22 cellular contexts compared by ENCODE assay signal in the genomic region with DNA sequence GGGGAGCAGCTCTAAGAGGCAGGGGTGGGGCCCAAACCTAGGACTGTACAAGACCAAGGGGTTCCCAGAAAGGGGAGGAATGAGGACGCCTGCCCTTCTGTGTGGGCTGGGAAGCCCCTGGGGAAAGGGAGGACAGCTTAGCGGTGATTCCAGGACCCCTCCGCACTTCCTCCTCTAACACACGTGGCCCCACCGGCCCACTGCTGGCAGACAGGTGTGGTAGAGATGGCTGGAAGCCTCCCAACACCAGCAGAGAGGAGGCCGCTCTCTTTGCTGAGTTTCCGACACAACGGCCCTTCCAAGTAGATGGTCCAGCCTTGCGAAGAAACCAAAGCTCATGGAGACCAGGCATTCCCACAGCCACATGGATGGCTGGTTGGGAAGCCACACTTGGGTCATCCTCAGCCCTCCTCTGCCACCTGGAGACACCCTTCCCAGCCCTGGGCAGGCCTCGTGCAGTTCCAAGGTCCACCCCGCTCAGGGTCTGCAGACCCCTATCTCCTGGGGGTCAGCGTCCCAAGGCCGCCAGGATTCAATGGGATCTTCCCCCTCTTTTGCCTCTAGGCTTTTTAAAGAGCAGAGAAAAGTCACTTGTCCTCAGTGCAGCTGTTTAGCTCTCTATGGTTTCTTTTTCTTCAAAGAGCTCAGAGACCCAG. TPM values are rescaled to one million over a fixed set of nuclear protein-coding genes. Genes with fewer than 3 reads are reported as not detected.
A peak's percentile ranks its signal among the peaks of the same experiment; 100 is the strongest.
DNase-seq lines count a peak whose midpoint lies in the region; ATAC-seq, FAIRE-seq and TF ChIP-seq lines count a peak whose summit lies in the region.
"Had no signal": no experiment of that assay in that cellular context is flagged by ENCODE, and none has a peak within 500 bp of the region (broad histone marks: within the 10 kb centered on the region; RNA-seq: fewer than 3 reads in every experiment).

No MANE protein-coding gene starts in this region.

- H3K79me2 ChIP-seq in GM23338 (replicated peaks; ENCODE audit: insufficient read depth) (peaks cover 13% of the 10 kb centered on the region), H1 (ENCODE audit: control insufficient read depth in 1 of 2, insufficient read depth in 2 of 2, low read length in 2 of 2) (peaks cover 0 to 12% of the 10 kb centered on the region in 2 experiments; a peak in 2 of 4 replicates)

- no peak overlapping the region for H2AK5ac ChIP-seq in H1 (ENCODE audit: low read depth, low read length)

- CTCF ChIA-PET in H1 (lab: Charles Lee; ENCODE audit: partially characterized antibody): interaction anchor here (0.7 to 2.5 kb wide), 8 partner anchors 9 to 304 kb away, joined by 3 to 9 read pairs (median 4); no protein-coding TSS in a partner anchor
- CTCF ChIA-PET in naive thymus-derived CD4-positive, alpha-beta T cell (lab: Charles Lee): no interaction called here

- ATAC-seq in GM23338: no peak
- no peak for ATAC-seq in HG02759 (IDR thresholded peaks at IDR 0.05; ENCODE audit: unreplicated experiment)
- ATAC-seq in naive thymus-derived CD4-positive, alpha-beta T cell: no peak
- ATAC-seq: A549, GM12878, Panc1 had no signal

- H3K27me3 ChIP-seq in BLaER1 (no peaks in the 10 kb centered on the region), GM23338 (ENCODE audit: insufficient read depth) (no peaks in the 10 kb centered on the region), H1 (replicated peaks in 1 of 4; ENCODE audit: control insufficient read depth in 3 of 4, extremely low read depth in 1 of 4, insufficient read depth in 3 of 4, low read length in 3 of 4) (no peaks in the 10 kb centered on the region)
- H3K27me3 ChIP-seq in naive thymus-derived CD4-positive, alpha-beta T cell (ENCODE audit: control insufficient read depth in 2 of 2, insufficient read depth in 2 of 2, low read length in 2 of 2): no peaks in the 10 kb centered on the region
- H3K27me3 ChIP-seq: BE2C had no signal

- H4K20me1 ChIP-seq in BLaER1 (no peaks in the 10 kb centered on the region), GM23338 (replicated peaks; ENCODE audit: insufficient read depth) (no peaks in the 10 kb centered on the region), H1 (replicated peaks in 1 of 2; ENCODE audit: control insufficient read depth in 1 of 2, insufficient read depth in 2 of 2, low read length in 2 of 2) (peaks cover 7 to 17% of the 10 kb centered on the region in 2 experiments)

- peaks cover 100% of the 10 kb centered on the region for H3K4me1 ChIP-seq in BLaER1
- H3K4me1 ChIP-seq in GM23338 (ENCODE audit: insufficient read depth): no peaks in the 10 kb centered on the region
- peaks cover 0 to 7% (median 3%) of the 10 kb centered on the region in 4 experiments; a peak in 3 of 7 replicates for H3K4me1 ChIP-seq in H1 (replicated peaks in 1 of 4; ENCODE audit: control insufficient read depth in 3 of 4, insufficient read depth in 4 of 4, low read length in 3 of 4)
- no peaks in the 10 kb centered on the region for H3K4me1 ChIP-seq in naive thymus-derived CD4-positive, alpha-beta T cell (ENCODE audit: control insufficient read depth in 2 of 2, insufficient read depth in 2 of 2, low read length in 2 of 2)
- H3K4me1 ChIP-seq: A549 had no signal

- H3K9me2 ChIP-seq in GM23338 (ENCODE audit: insufficient read depth): no peaks in the 10 kb centered on the region

- WGBS in H1 (ENCODE audit: extremely low coverage in 1 of 2, insufficient coverage in 1 of 2, insufficient read length in 1 of 2, insufficient replicate concordance in 2 of 2, low coverage in 1 of 2, low lambda C conversion rate in 2 of 2, missing lambda C conversion rate in 1 of 2), 2 experiments: 89% methylated on average over 13 of the region's 13 CpGs; no CpG with 5 or more reads in 1 of the 2 experiments

- no peak overlapping the region for H4K5ac ChIP-seq in H1 (ENCODE audit: insufficient read length, low read depth, low read length)

- H3K36me3 ChIP-seq in BLaER1 (peaks cover 80% of the 10 kb centered on the region), GM23338 (ENCODE audit: insufficient read depth) (peaks cover 3% of the 10 kb centered on the region; the same call in 1 of the 2 replicates), H1 (ENCODE audit: control insufficient read depth in 2 of 4, insufficient read depth in 4 of 4, low read length in 3 of 4) (peaks cover 11 to 33% (median 21%) of the 10 kb centered on the region in 4 experiments)
- H3K36me3 ChIP-seq in naive thymus-derived CD4-positive, alpha-beta T cell (ENCODE audit: control insufficient read depth in 2 of 3, insufficient read depth in 3 of 3, low read length in 3 of 3): peaks cover 0 to 71% (median 3%) of the 10 kb centered on the region in 3 experiments
- H3K36me3 ChIP-seq: BE2C had no signal

- H3K9me3 Mint-ChIP-seq in GM23338 (no peaks in the 10 kb centered on the region; the same call in 2 of the 3 replicates), nephron progenitor cell (no peaks in the 10 kb centered on the region)
- H3K9me3 Mint-ChIP-seq in naive thymus-derived CD4-positive, alpha-beta T cell: no peaks in the 10 kb centered on the region
- H3K9me3 Mint-ChIP-seq: CD4-positive, alpha-beta memory T cell; IgD-negative memory B cell had no signal

- no peak overlapping the region for H3K56ac ChIP-seq in H1 (replicated peaks; ENCODE audit: insufficient read length, low read depth, low read length)

- H3K79me1 ChIP-seq in H1 (ENCODE audit: low read depth, low read length): peaks cover 12% of the 10 kb centered on the region

- TF ChIP-seq POLR2A in H1 (IDR thresholded peaks at IDR 0.05; ENCODE audit: control extremely low read depth in 1 of 2, low read depth in 2 of 2, low read length in 2 of 2): no peak

- peak overlapping the region; percentile 91 for H3K27ac ChIP-seq in BLaER1
- no peak overlapping the region for H3K27ac ChIP-seq in GM23338 (ENCODE audit: low read depth)
- no peak overlapping the region for H3K27ac ChIP-seq in H1 (ENCODE audit: low read depth, low read length)
- no peak overlapping the region for H3K27ac ChIP-seq in naive thymus-derived CD4-positive, alpha-beta T cell (ENCODE audit: low read depth, low read length)
- H3K27ac ChIP-seq: A549, GM23248 had no signal

- no peak overlapping the region for H2BK120ac ChIP-seq in H1 (replicated peaks; ENCODE audit: low read depth, low read length)

- H3K4me3 Mint-ChIP-seq in GM23338: no peak overlapping the region
- no peak overlapping the region for H3K4me3 Mint-ChIP-seq in nephron progenitor cell
- no peak overlapping the region for H3K4me3 Mint-ChIP-seq in naive thymus-derived CD4-positive, alpha-beta T cell
- H3K4me3 Mint-ChIP-seq: CD4-positive, alpha-beta memory T cell; IgD-negative memory B cell had no signal

- peak overlapping the region; percentile 66; the same call in 1 of the 2 replicates for H4K8ac ChIP-seq in H1 (ENCODE audit: extremely low read depth, insufficient read depth, low read length)

- H3K9me3 ChIP-seq in BLaER1 (no peaks in the 10 kb centered on the region), H1 (ENCODE audit: insufficient read depth in 2 of 2, low read depth in 1 of 2, low read length in 1 of 2) (no peaks in the 10 kb centered on the region)
- H3K9me3 ChIP-seq in naive thymus-derived CD4-positive, alpha-beta T cell (ENCODE audit: control insufficient read depth in 2 of 3, low read length in 3 of 3): no peaks in the 10 kb centered on the region
- H3K9me3 ChIP-seq: A549, BE2C had no signal

- H3K9ac ChIP-seq in BLaER1: peak overlapping the region; percentile 72
- no peak overlapping the region for H3K9ac ChIP-seq in H1 (replicated peaks in 1 of 4; ENCODE audit: extremely low read depth in 1 of 4, low read depth in 3 of 4, low read length in 3 of 4)
- H3K9ac ChIP-seq: GM23248 had no signal

- no peak for FAIRE-seq in H1 (lab: Jason Lieb, UNC)
- FAIRE-seq: A549, GM12878 had no signal

- no peaks in the 10 kb centered on the region for H3F3A ChIP-seq in GM23338 (replicated peaks; ENCODE audit: low read depth)

- no peak overlapping the region for H3K18ac ChIP-seq in H1 (ENCODE audit: extremely low read depth, low read length)

- H2BK20ac ChIP-seq in H1 (ENCODE audit: low read length): no peak overlapping the region

- H3K27ac Mint-ChIP-seq in GM23338: peak overlapping the region; percentile 38; the same call in 1 of the 2 replicates
- peak overlapping the region; percentile 81 for H3K27ac Mint-ChIP-seq in nephron progenitor cell
- no peak overlapping the region for H3K27ac Mint-ChIP-seq in naive thymus-derived CD4-positive, alpha-beta T cell
- H3K27ac Mint-ChIP-seq: CD4-positive, alpha-beta memory T cell; IgD-negative memory B cell had no signal

- H3K23me2 ChIP-seq in H1 (ENCODE audit: low read depth, low read length): no peaks in the 10 kb centered on the region

- H2BK12ac ChIP-seq in H1 (ENCODE audit: low read depth, low read length): no peak overlapping the region

- H3K4ac ChIP-seq in H1 (replicated peaks; ENCODE audit: insufficient read length, low read depth, low read length): no peak overlapping the region

- intact Hi-C loops in naive thymus-derived CD4-positive, alpha-beta T cell (cut with micrococcal nuclease): no loop called here

- H2AFZ ChIP-seq in GM23338: no peak overlapping the region
- no peak overlapping the region for H2AFZ ChIP-seq in H1 (ENCODE audit: low read length)
- H2AFZ ChIP-seq: GM23248 had no signal

- no peak overlapping the region for H4K91ac ChIP-seq in H1 (replicated peaks; ENCODE audit: insufficient read length, low read length)

- H3K4me1 Mint-ChIP-seq in GM23338 (peaks cover 11% of the 10 kb centered on the region; the same call in 2 of the 3 replicates), nephron progenitor cell (peaks cover 46% of the 10 kb centered on the region)
- peaks cover 0 to 6% (median 0%) of the 10 kb centered on the region in 7 donors for H3K4me1 Mint-ChIP-seq in naive thymus-derived CD4-positive, alpha-beta T cell
- H3K4me1 Mint-ChIP-seq: CD4-positive, alpha-beta memory T cell; IgD-negative memory B cell had no signal

- no peak overlapping the region for H3K14ac ChIP-seq in H1 (ENCODE audit: insufficient read length)

- H2BK5ac ChIP-seq in H1 (ENCODE audit: low read depth, low read length): peak overlapping the region; percentile 41; the same call in 1 of the 2 replicates

- H3K23ac ChIP-seq in H1 (ENCODE audit: insufficient read length): no peak overlapping the region

- H3K4me2 ChIP-seq in BLaER1 (peak overlapping the region; percentile 96), GM23338 (no peak overlapping the region), H1 (ENCODE audit: insufficient read depth in 1 of 2, low read depth in 2 of 2, low read length in 2 of 2) (no peak overlapping the region)
- H3K4me2 ChIP-seq: A549 had no signal

- TF ChIP-seq RAD21 in H1 (IDR thresholded peaks at IDR 0.05 in 1 of 2, conservative IDR thresholded peaks at IDR 0.05 in 1 of 2; ENCODE audit: low read depth in 2 of 2, low read length in 2 of 2): no peak

- peaks cover 42% of the 10 kb centered on the region for H3K36me3 Mint-ChIP-seq in GM23338 (ENCODE audit: low read depth)
- H3K36me3 Mint-ChIP-seq in nephron progenitor cell (ENCODE audit: low read depth): peaks cover 9% of the 10 kb centered on the region
- peaks cover 0 to 35% (median 4%) of the 10 kb centered on the region in 5 donors for H3K36me3 Mint-ChIP-seq in naive thymus-derived CD4-positive, alpha-beta T cell
- H3K36me3 Mint-ChIP-seq: IgD-negative memory B cell had no signal

- POLR2A ChIA-PET in H1 (lab: Charles Lee; ENCODE audit: partially characterized antibody): interaction anchor here (2.1 kb wide), 1 partner anchor 9 kb away, joined by 5 read pairs; no protein-coding TSS in a partner anchor
- POLR2A ChIA-PET in naive thymus-derived CD4-positive, alpha-beta T cell (lab: Charles Lee): no interaction called here

- H3K4me3 ChIP-seq in BLaER1: no peak overlapping the region
- H3K4me3 ChIP-seq in GM23338: no peak overlapping the region
- H3K4me3 ChIP-seq in H1 (ENCODE audit: extremely low read depth in 1 of 4, insufficient read depth in 2 of 4, low read depth in 3 of 4, low read length in 4 of 4): no peak overlapping the region
- H3K4me3 ChIP-seq in naive thymus-derived CD4-positive, alpha-beta T cell (ENCODE audit: low read length): no peak overlapping the region
- H3K4me3 ChIP-seq: A549, GM12878, GM23248 had no signal

- H3K27me3 Mint-ChIP-seq in GM23338 (ENCODE audit: insufficient read depth, low read depth, poor library complexity): peaks cover 9% of the 10 kb centered on the region
- H3K27me3 Mint-ChIP-seq in nephron progenitor cell (ENCODE audit: low read depth, poor library complexity): peaks cover 3% of the 10 kb centered on the region
- no peaks in the 10 kb centered on the region for H3K27me3 Mint-ChIP-seq in naive thymus-derived CD4-positive, alpha-beta T cell
- H3K27me3 Mint-ChIP-seq: CD4-positive, alpha-beta memory T cell; IgD-negative memory B cell had no signal

- DNase-seq in GM23338 (ENCODE audit: low spot score): no peak
- no peak for DNase-seq in H1 (ENCODE audit: low read depth in 1 of 2, low spot score in 2 of 2)
- no peak for DNase-seq in nephron progenitor cell
- no peak for DNase-seq in activated naive CD4-positive, alpha-beta T cell (lab: John Stamatoyannopoulos, UW)
- no peak for DNase-seq in naive thymus-derived CD4-positive, alpha-beta T cell
- DNase-seq in effector CD8-positive, alpha-beta T cell (lab: John Stamatoyannopoulos, UW): no peak
- DNase-seq: BE2C, DND-41, GM23248, NCI-H1105, NCI-H146, NCI-H2029, NCI-H226, NCI-H510A treated with DMSO at 0.1 percent for 48 hours, NCI-H748 treated with DMSO at 0.1 percent for 48 hours had no signal

- no peak overlapping the region for H2BK15ac ChIP-seq in H1 (ENCODE audit: low read length)

- TF ChIP-seq CTCF in GM23338 (conservative IDR thresholded peaks at IDR 0.05; ENCODE audit: low read depth in 2 of 2): no peak
- no peak for TF ChIP-seq CTCF in H1 (IDR thresholded peaks at IDR 0.05; ENCODE audit: control extremely low read depth in 1 of 3, insufficient read depth in 1 of 3, low read depth in 1 of 3, low read length in 3 of 3)
- TF ChIP-seq CTCF in nephron progenitor cell (IDR thresholded peaks at IDR 0.05): no peak

- TF ChIP-seq EP300 in H1 (IDR thresholded peaks at IDR 0.05; ENCODE audit: borderline replicate concordance in 1 of 2, low read depth in 2 of 2, low read length in 2 of 2): no peak

RNA-seq across cellular contexts. Expression of a gene that starts 43.9 kb away (rescaled TPM):
- 105 and 109 TPM in 2 replicates for total RNA-seq in GM23338 (2014; rRNA removed; shearing (Covaris generic))
- polyA plus RNA-seq in GM23338 (2016; fragmentation: Nextera tagmentation; extraction: Ambion mirVana) (113 and 125 TPM in 2 replicates), H1 (2011; rRNA removed) (15.9 and 20.2 TPM in 2 replicates)
- total RNA-seq in H1 (2021; fragmentation: NEBNext Ultra II Directional; extraction: Animal tissue kit (Norgen Biotek cat#: 25700)): 153 and 157 TPM in 2 replicates
- polyA plus RNA-seq in H1 (2011; cell fraction: cytosol; rRNA removed): 37.4 TPM
- 71.6 TPM for polyA plus RNA-seq in H1 (2011; cell fraction: nucleus; rRNA removed)
- polyA plus RNA-seq in H1 (2012, experiment 1 of 2): 82.9 to 111 TPM (median 107 TPM) in 4 replicates
- polyA plus RNA-seq in H1 (2012, experiment 2 of 2): 24.2 TPM
- polyA plus RNA-seq in H1 (2013, experiment 1 of 2): 178 TPM
- 185 TPM for polyA plus RNA-seq in H1 (2013, experiment 2 of 2)
- polyA minus RNA-seq in H1 (2011; rRNA and poly(A)+ RNA removed): 25.7 and 32.9 TPM in 2 replicates
- 45.1 TPM for polyA minus RNA-seq in H1 (2011; cell fraction: cytosol; rRNA and poly(A)+ RNA removed)
- 40.6 TPM for polyA minus RNA-seq in H1 (2011; cell fraction: nucleus; rRNA and poly(A)+ RNA removed)
- 10 to 100 TPM; 27.8 to 73.9 (median 29.1) TPM for total RNA-seq in naive thymus-derived CD4-positive, alpha-beta T cell
- polyA plus RNA-seq in naive thymus-derived CD4-positive, alpha-beta T cell: 10 to 100 TPM in 1 of 2 donors, 1 to 10 TPM in 1; 4.1 to 11.1 TPM

Comparison
In these comparisons a context has a peak if more than half of its experiments do, and no peak if none do; other contexts are left out.
1. H3K27ac Mint-ChIP-seq: peak in GM23338 (single experiment) and nephron progenitor cell (single experiment); none in naive thymus-derived CD4-positive, alpha-beta T cell (0 of 9).